ENCODE assay signal across 17 cellular contexts in genomic region chr2:208595386-208596275, GRCh38.
DNase-seq lines count a peak whose midpoint lies in the region; ATAC-seq and TF ChIP-seq lines count a peak whose summit lies in the region.
"Had no signal": no experiment of that assay in that cellular context is flagged by ENCODE, and none has a peak within 500 bp of the region (broad histone marks: within the 10 kb centered on the region; RNA-seq: fewer than 3 reads in every experiment).

No MANE protein-coding gene starts in this region.

- no peaks in the 10 kb centered on the region for H3K4me1 Mint-ChIP-seq in activated T-helper 17 cell treated with anti-CD3 and anti-CD28 coated beads, Interleukin-2, amount 50 U/mL, for 72 hours
- H3K4me1 Mint-ChIP-seq: activated naive CD4-positive, alpha-beta T cell treated with anti-CD3 and anti-CD28 coated beads, Interleukin-2, amount 10 ng/mL, durations not matched to agents 7 days and 5 days; central memory CD8-positive, alpha-beta T cell had no signal

- no peak overlapping the region for H3K4me2 ChIP-seq in Karpas-422 (ENCODE audit: low read depth, low read length, poor library complexity, severe bottlenecking)

- H3K36me3 Mint-ChIP-seq in activated T-helper 17 cell treated with anti-CD3 and anti-CD28 coated beads, Interleukin-2, amount 50 U/mL, for 72 hours (ENCODE audit: low read depth): no peaks in the 10 kb centered on the region
- H3K36me3 Mint-ChIP-seq: activated naive CD4-positive, alpha-beta T cell treated with anti-CD3 and anti-CD28 coated beads, Interleukin-2, amount 10 ng/mL, durations not matched to agents 7 days and 5 days had no signal

- ATAC-seq in activated T-helper 17 cell treated with anti-CD3 and anti-CD28 coated beads, Interleukin-2, amount 50 U/mL, for 72 hours (replicated peaks): peak; percentile 42
- ATAC-seq in left lung (peak; percentile 26), HG02885 (IDR thresholded peaks at IDR 0.05; ENCODE audit: poor library complexity, unreplicated experiment) (no peak), left ventricle myocardium superior (no peak)

- no peak overlapping the region for H2AFZ ChIP-seq in Karpas-422 (ENCODE audit: low read length)
- H2AFZ ChIP-seq: parathyroid adenoma had no signal

- peaks cover 4% of the 10 kb centered on the region for H3K9me3 Mint-ChIP-seq in activated T-helper 17 cell treated with anti-CD3 and anti-CD28 coated beads, Interleukin-2, amount 50 U/mL, for 72 hours
- H3K9me3 Mint-ChIP-seq: activated naive CD4-positive, alpha-beta T cell treated with anti-CD3 and anti-CD28 coated beads, Interleukin-2, amount 10 ng/mL, durations not matched to agents 7 days and 5 days; central memory CD8-positive, alpha-beta T cell had no signal

- H3K4me1 ChIP-seq in left lung: no peaks in the 10 kb centered on the region
- H3K4me1 ChIP-seq in Karpas-422 (ENCODE audit: low read length): peaks cover 5% of the 10 kb centered on the region
- H3K4me1 ChIP-seq: esophagus muscularis mucosa, parathyroid adenoma, SJSA1, thyroid gland had no signal

- no peaks in the 10 kb centered on the region for H4K20me1 ChIP-seq in Karpas-422 (ENCODE audit: insufficient read depth, low read depth, low read length)

- H3K4me3 ChIP-seq in left lung: no peak overlapping the region
- H3K4me3 ChIP-seq in Karpas-422 (ENCODE audit: low read length): no peak overlapping the region
- H3K4me3 ChIP-seq: esophagus muscularis mucosa, SJSA1, thyroid gland had no signal

- H3K27ac ChIP-seq in left lung (no peak overlapping the region), Karpas-422 (ENCODE audit: low read length) (no peak overlapping the region)
- H3K27ac ChIP-seq: 22Rv1, esophagus muscularis mucosa, parathyroid adenoma, SJSA1, thyroid gland had no signal

- DNase-seq in DMS 273 (lab: John Stamatoyannopoulos, UW; ENCODE audit: unreplicated experiment) (peak; percentile 4), DMS 273 treated with DMSO at 0.1 percent for 48 hours (lab: John Stamatoyannopoulos, UW) (no peak), LoVo (ENCODE audit: low spot score) (peak; percentile 41), left lung (no peak), left ventricle myocardium superior (no peak), Karpas-422 (no peak)
- DNase-seq: activated naive CD4-positive, alpha-beta T cell treated with anti-CD3 and anti-CD28 coated beads, Interleukin-2, amount 10 ng/mL, durations not matched to agents 7 days and 5 days; CD4-positive, alpha-beta T cell; NCI-H82; thyroid gland had no signal

- peaks cover 0 to 6% of the 10 kb centered on the region in 2 donors for H3K9me3 ChIP-seq in left lung
- no peaks in the 10 kb centered on the region for H3K9me3 ChIP-seq in Karpas-422 (ENCODE audit: low read length)
- H3K9me3 ChIP-seq: esophagus muscularis mucosa, SJSA1, thyroid gland had no signal

- H3K79me2 ChIP-seq in Karpas-422 (ENCODE audit: low read length): no peaks in the 10 kb centered on the region
- H3K79me2 ChIP-seq: parathyroid adenoma had no signal

- H3K27ac Mint-ChIP-seq in activated T-helper 17 cell treated with anti-CD3 and anti-CD28 coated beads, Interleukin-2, amount 50 U/mL, for 72 hours: no peak overlapping the region
- H3K27ac Mint-ChIP-seq: activated naive CD4-positive, alpha-beta T cell treated with anti-CD3 and anti-CD28 coated beads, Interleukin-2, amount 10 ng/mL, durations not matched to agents 7 days and 5 days; CD4-positive, alpha-beta T cell had no signal

- TF ChIP-seq CTCF in left lung (IDR thresholded peaks at IDR 0.05): no peak

- H3K27me3 Mint-ChIP-seq in activated T-helper 17 cell treated with anti-CD3 and anti-CD28 coated beads, Interleukin-2, amount 50 U/mL, for 72 hours: no peaks in the 10 kb centered on the region
- H3K27me3 Mint-ChIP-seq: activated naive CD4-positive, alpha-beta T cell treated with anti-CD3 and anti-CD28 coated beads, Interleukin-2, amount 10 ng/mL, durations not matched to agents 7 days and 5 days; CD4-positive, alpha-beta T cell; central memory CD8-positive, alpha-beta T cell had no signal

- no peaks in the 10 kb centered on the region for H3K9me2 ChIP-seq in Karpas-422 (replicated peaks; ENCODE audit: insufficient read depth, low read length)

- intact Hi-C loops in left lung (cut with DNase I) (no loop called here), left ventricle myocardium superior (cut with micrococcal nuclease) (no loop called here)

- H3K27me3 ChIP-seq in left lung (no peaks in the 10 kb centered on the region), Karpas-422 (ENCODE audit: low read length) (no peaks in the 10 kb centered on the region)
- H3K27me3 ChIP-seq: SJSA1, thyroid gland had no signal

- H3K9ac ChIP-seq in Karpas-422 (ENCODE audit: low read length): no peak overlapping the region
- H3K9ac ChIP-seq: parathyroid adenoma had no signal

- H3K36me3 ChIP-seq in left lung: no peaks in the 10 kb centered on the region
- H3K36me3 ChIP-seq in Karpas-422 (ENCODE audit: insufficient read depth, low read length): no peaks in the 10 kb centered on the region
- H3K36me3 ChIP-seq: esophagus muscularis mucosa, SJSA1, thyroid gland had no signal

- no peak overlapping the region for H3K4me3 Mint-ChIP-seq in activated T-helper 17 cell treated with anti-CD3 and anti-CD28 coated beads, Interleukin-2, amount 50 U/mL, for 72 hours
- H3K4me3 Mint-ChIP-seq: activated naive CD4-positive, alpha-beta T cell treated with anti-CD3 and anti-CD28 coated beads, Interleukin-2, amount 10 ng/mL, durations not matched to agents 7 days and 5 days; CD4-positive, alpha-beta T cell; central memory CD8-positive, alpha-beta T cell had no signal

Comparison
In these comparisons a context has a peak if more than half of its experiments do, and no peak if none do; other contexts are left out.
1. DNase-seq: peak in DMS 273 (single experiment) and LoVo (single experiment); none in DMS 273 treated with DMSO at 0.1 percent for 48 hours (single experiment), left lung (0 of 2), left ventricle myocardium superior (single experiment) and Karpas-422 (single experiment).
2. ATAC-seq: peak in activated T-helper 17 cell treated with anti-CD3 and anti-CD28 coated beads, Interleukin-2, amount 50 U/mL, for 72 hours (single experiment) and left lung (single experiment); none in HG02885 (single experiment) and left ventricle myocardium superior (single experiment).